9 cellular contexts compared by ENCODE assay signal in the genomic region with DNA sequence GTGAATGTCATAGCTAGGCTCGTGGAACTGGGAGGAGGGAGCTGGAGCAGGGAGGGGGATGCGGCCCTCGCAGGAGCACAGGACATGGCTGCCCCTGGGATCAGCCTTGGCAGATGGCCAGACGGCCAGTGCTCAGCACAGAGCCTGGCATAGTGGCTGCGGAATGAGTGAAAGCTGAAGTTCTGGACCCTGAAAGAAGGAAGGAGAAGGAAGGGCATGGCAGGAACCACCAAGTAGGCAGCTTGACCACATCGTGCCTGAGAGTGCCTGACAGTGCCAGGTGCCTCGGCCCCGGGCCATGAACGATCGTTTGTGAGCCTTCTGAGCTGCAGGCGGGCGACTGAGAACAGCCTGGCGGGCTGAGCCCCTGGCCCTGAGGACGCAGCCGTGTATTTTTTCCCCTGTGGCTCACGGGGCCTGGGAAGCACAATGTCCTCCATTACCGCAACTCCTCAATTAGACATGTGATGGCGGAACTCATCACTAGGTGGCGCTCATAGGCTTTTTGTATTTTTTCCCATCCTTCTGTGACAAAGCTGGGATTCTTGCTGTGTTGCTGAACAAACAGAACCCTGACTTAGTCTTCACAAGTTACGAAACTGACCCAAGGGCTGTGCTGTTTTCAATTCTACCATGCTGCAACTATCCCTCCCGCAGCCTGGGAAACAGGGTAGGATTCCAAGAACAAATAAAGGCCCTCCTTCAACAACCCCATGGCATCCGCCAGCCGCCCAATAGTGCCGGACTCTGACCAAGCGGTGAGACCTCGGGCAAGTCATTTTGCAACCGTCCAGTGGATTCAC. TPM values are rescaled to one million over a fixed set of nuclear protein-coding genes. Genes with fewer than 3 reads are reported as not detected.
DNase-seq lines count a peak whose midpoint lies in the region; ATAC-seq, FAIRE-seq and TF ChIP-seq lines count a peak whose summit lies in the region.
"Had no signal": no experiment of that assay in that cellular context is flagged by ENCODE, and none has a peak within 500 bp of the region (broad histone marks: within the 10 kb centered on the region; RNA-seq: fewer than 3 reads in every experiment).

No MANE protein-coding gene starts in this region.

- H3K36me3 Mint-ChIP-seq in CD4-positive, alpha-beta T cell (ENCODE audit: low read depth) = no peaks in the 10 kb centered on the region
- peaks cover 12% of the 10 kb centered on the region for H3K36me3 Mint-ChIP-seq in WTC11

- DNase-seq in CD4-positive, alpha-beta T cell = peak in 9 of 10 experiments; percentile 2 to 40 (median 22)
- peak; percentile 41 for DNase-seq in H54 (ENCODE audit: insufficient read length, low spot score)
- peak; percentile 76 for DNase-seq in NCI-H2171 treated with DMSO at 0.1 percent for 48 hours (lab: John Stamatoyannopoulos, UW)
- DNase-seq in WTC11 (ENCODE audit: low spot score) = peak; percentile 84
- peak; percentile 84 for DNase-seq in coronary artery (ENCODE audit: low spot score)
- DNase-seq in left lobe of liver (ENCODE audit: low spot score) = peak; percentile 75
- DNase-seq in stimulated activated CD4-positive, alpha-beta T cell treated with anti-CD3 and anti-CD28 coated beads, Interleukin-2, amount 100 ng/mL, for 4 hours (ENCODE audit: low read depth) = peak; percentile 11

- no peak for ATAC-seq in CD4-positive, alpha-beta T cell (ENCODE audit: poor library complexity)
- ATAC-seq in WTC11 (peak; percentile 86), left lobe of liver (peak; percentile 98), HG03108 (IDR thresholded peaks at IDR 0.05; ENCODE audit: unreplicated experiment) (no peak)

- POLR2A ChIA-PET in CD4-positive, alpha-beta T cell (lab: Charles Lee) = interaction anchor here (1.5 kb wide), 1 partner anchor 46 kb away, joined by 7 read pairs; no protein-coding TSS in a partner anchor
- POLR2A ChIA-PET in WTC11 (lab: Charles Lee) = interaction anchor here (1.0 to 1.6 kb wide), 3 partner anchors 40 to 98 kb away, joined by 3 to 4 read pairs (median 3); no protein-coding TSS in a partner anchor

- intact Hi-C loops in CD4-positive, alpha-beta T cell (cut with DNase I, micrococcal nuclease) = no loop called here

- TF ChIP-seq POLR2A in H54 (IDR thresholded peaks at IDR 0.05; ENCODE audit: low read depth, low read length) = no peak

- no peak overlapping the region for H3K27ac Mint-ChIP-seq in CD4-positive, alpha-beta T cell
- no peak overlapping the region for H3K27ac Mint-ChIP-seq in WTC11

- CTCF ChIA-PET in CD4-positive, alpha-beta T cell (lab: Charles Lee) = interaction anchor here (1.0 to 1.7 kb wide), 2 partner anchors 13 to 46 kb away, joined by 3 to 9 read pairs; no protein-coding TSS in a partner anchor
- CTCF ChIA-PET in WTC11 (lab: Charles Lee) = interaction anchor here (0.6 to 16.5 kb wide), 35 partner anchors 10 to 199 kb away, joined by 3 to 632 read pairs (median 5); a partner anchor contains a TSS

- peak; percentile 65 for TF ChIP-seq CTCF in CD4-positive, alpha-beta T cell (IDR thresholded peaks at IDR 0.05)
- TF ChIP-seq CTCF in WTC11 (IDR thresholded peaks at IDR 0.05) (peak; percentile 69), coronary artery (IDR thresholded peaks at IDR 0.05) (peak; percentile 70)

- no peak overlapping the region for H3K27ac ChIP-seq in CD4-positive, alpha-beta T cell (ENCODE audit: low read depth, low read length)
- peak overlapping the region; percentile 56 to 60 for H3K27ac ChIP-seq in coronary artery

- no peaks in the 10 kb centered on the region for H3K9me3 Mint-ChIP-seq in CD4-positive, alpha-beta T cell
- peaks cover 19% of the 10 kb centered on the region for H3K9me3 Mint-ChIP-seq in WTC11

- peaks cover 9% of the 10 kb centered on the region for H3K4me1 Mint-ChIP-seq in CD4-positive, alpha-beta T cell (ENCODE audit: low read depth)
- H3K4me1 Mint-ChIP-seq in WTC11 = peaks cover 21% of the 10 kb centered on the region

- no peaks in the 10 kb centered on the region for H3K27me3 ChIP-seq in CD4-positive, alpha-beta T cell (ENCODE audit: control insufficient read depth, insufficient read depth, low read length)

- H3K4me3 Mint-ChIP-seq in CD4-positive, alpha-beta T cell = no peak overlapping the region
- H3K4me3 Mint-ChIP-seq in WTC11 = peak overlapping the region; percentile 58

- H3K27me3 Mint-ChIP-seq in CD4-positive, alpha-beta T cell = peaks cover 8% of the 10 kb centered on the region
- H3K27me3 Mint-ChIP-seq in WTC11 (ENCODE audit: low read depth) = peaks cover 4% of the 10 kb centered on the region; the same call in 1 of the 2 replicates

- no peaks in the 10 kb centered on the region for H3K9me3 ChIP-seq in CD4-positive, alpha-beta T cell (ENCODE audit: control insufficient read depth, low read length)

- H3K4me3 ChIP-seq in coronary artery = peak overlapping the region; percentile 45

- peak; percentile 20 for FAIRE-seq in H54 (lab: Jason Lieb, UNC)

TF ChIP-seq in WTC11, 78 proteins besides CTCF, POLR2A, EP300 and RAD21 (continues in another document):
- TF ChIP-seq CBFB (CRISPR knock-in tag; IDR thresholded peaks at IDR 0.05; ENCODE audit: low read depth) = no peak
- no peak for TF ChIP-seq NR2C2 (CRISPR knock-in tag; IDR thresholded peaks at IDR 0.05)
- no peak for TF ChIP-seq ELF4 (CRISPR knock-in tag; IDR thresholded peaks at IDR 0.05; ENCODE audit: low read depth)
- no peak for TF ChIP-seq FOXK1 (CRISPR knock-in tag; IDR thresholded peaks at IDR 0.05)
- TF ChIP-seq, protein P1, sequence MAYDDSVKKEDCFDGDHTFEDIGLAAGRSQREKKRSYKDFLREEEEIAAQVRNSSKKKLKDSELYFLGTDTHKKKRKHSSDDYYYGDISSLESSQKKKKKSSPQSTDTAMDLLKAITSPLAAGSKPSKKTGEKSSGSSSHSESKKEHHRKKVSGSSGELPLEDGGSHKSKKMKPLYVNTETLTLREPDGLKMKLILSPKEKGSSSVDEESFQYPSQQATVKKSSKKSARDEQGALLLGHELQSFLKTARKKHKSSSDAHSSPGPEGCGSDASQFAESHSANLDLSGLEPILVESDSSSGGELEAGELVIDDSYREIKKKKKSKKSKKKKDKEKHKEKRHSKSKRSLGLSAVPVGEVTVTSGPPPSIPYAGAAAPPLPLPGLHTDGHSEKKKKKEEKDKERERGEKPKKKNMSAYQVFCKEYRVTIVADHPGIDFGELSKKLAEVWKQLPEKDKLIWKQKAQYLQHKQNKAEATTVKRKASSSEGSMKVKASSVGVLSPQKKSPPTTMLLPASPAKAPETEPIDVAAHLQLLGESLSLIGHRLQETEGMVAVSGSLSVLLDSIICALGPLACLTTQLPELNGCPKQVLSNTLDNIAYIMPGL (CRISPR knock-in tag; IDR thresholded peaks at IDR 0.05) = 0 out of 2 replicates have a peak, but pooled peaks have one; percentile 31
- TF ChIP-seq ZNF121 (CRISPR knock-in tag; IDR thresholded peaks at IDR 0.05) = no peak
- TF ChIP-seq, protein P2, sequence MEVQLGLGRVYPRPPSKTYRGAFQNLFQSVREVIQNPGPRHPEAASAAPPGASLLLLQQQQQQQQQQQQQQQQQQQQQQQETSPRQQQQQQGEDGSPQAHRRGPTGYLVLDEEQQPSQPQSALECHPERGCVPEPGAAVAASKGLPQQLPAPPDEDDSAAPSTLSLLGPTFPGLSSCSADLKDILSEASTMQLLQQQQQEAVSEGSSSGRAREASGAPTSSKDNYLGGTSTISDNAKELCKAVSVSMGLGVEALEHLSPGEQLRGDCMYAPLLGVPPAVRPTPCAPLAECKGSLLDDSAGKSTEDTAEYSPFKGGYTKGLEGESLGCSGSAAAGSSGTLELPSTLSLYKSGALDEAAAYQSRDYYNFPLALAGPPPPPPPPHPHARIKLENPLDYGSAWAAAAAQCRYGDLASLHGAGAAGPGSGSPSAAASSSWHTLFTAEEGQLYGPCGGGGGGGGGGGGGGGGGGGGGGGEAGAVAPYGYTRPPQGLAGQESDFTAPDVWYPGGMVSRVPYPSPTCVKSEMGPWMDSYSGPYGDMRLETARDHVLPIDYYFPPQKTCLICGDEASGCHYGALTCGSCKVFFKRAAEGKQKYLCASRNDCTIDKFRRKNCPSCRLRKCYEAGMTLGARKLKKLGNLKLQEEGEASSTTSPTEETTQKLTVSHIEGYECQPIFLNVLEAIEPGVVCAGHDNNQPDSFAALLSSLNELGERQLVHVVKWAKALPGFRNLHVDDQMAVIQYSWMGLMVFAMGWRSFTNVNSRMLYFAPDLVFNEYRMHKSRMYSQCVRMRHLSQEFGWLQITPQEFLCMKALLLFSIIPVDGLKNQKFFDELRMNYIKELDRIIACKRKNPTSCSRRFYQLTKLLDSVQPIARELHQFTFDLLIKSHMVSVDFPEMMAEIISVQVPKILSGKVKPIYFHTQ (CRISPR knock-in tag; IDR thresholded peaks at IDR 0.05) = no peak
- TF ChIP-seq, protein P3, sequence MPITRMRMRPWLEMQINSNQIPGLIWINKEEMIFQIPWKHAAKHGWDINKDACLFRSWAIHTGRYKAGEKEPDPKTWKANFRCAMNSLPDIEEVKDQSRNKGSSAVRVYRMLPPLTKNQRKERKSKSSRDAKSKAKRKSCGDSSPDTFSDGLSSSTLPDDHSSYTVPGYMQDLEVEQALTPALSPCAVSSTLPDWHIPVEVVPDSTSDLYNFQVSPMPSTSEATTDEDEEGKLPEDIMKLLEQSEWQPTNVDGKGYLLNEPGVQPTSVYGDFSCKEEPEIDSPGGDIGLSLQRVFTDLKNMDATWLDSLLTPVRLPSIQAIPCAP (CRISPR knock-in tag; IDR thresholded peaks at IDR 0.05) = no peak
- no peak for TF ChIP-seq FOXP1 (CRISPR knock-in tag; IDR thresholded peaks at IDR 0.05; ENCODE audit: borderline replicate concordance)
- TF ChIP-seq TCF7 (CRISPR knock-in tag; IDR thresholded peaks at IDR 0.05; ENCODE audit: low read depth) = no peak
- no peak for TF ChIP-seq ZNF263 (CRISPR knock-in tag; IDR thresholded peaks at IDR 0.05; ENCODE audit: low read depth)
- TF ChIP-seq, protein P4, sequence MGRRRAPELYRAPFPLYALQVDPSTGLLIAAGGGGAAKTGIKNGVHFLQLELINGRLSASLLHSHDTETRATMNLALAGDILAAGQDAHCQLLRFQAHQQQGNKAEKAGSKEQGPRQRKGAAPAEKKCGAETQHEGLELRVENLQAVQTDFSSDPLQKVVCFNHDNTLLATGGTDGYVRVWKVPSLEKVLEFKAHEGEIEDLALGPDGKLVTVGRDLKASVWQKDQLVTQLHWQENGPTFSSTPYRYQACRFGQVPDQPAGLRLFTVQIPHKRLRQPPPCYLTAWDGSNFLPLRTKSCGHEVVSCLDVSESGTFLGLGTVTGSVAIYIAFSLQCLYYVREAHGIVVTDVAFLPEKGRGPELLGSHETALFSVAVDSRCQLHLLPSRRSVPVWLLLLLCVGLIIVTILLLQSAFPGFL (CRISPR knock-in tag; IDR thresholded peaks at IDR 0.05; ENCODE audit: borderline replicate concordance) = no peak
- no peak for TF ChIP-seq NFE2L1 (CRISPR knock-in tag; IDR thresholded peaks at IDR 0.05)
- 0 out of 2 replicates have a peak, but pooled peaks have one; percentile 19 for TF ChIP-seq ETV6 (CRISPR knock-in tag; IDR thresholded peaks at IDR 0.05)

RNA-seq across cellular contexts. Expression of a gene that starts 29.9 kb away (rescaled TPM):
- total RNA-seq in CD4-positive, alpha-beta T cell = not detected
- 0.41 to 0.74 TPM (median 0.44 TPM) in 3 replicates for total RNA-seq in WTC11 (2021)
- total RNA-seq in left lobe of liver = not detected
- total RNA-seq: T-helper 1 cell treated with Interleukin-12 subunit alpha and Interleukin-12 subunit beta and Interleukin-4 antibody, amounts not matched to agents 30 ng/mL and 1 ng/mL, for 36 hours had no signal

RNA-seq across cellular contexts. Expression of a gene that starts 48.2 kb away (rescaled TPM):
- total RNA-seq in CD4-positive, alpha-beta T cell = not detected
- 0.30 to 0.42 TPM (median 0.37 TPM) in 3 replicates for total RNA-seq in WTC11 (2021)
- not detected for total RNA-seq in left lobe of liver
- total RNA-seq: T-helper 1 cell treated with Interleukin-12 subunit alpha and Interleukin-12 subunit beta and Interleukin-4 antibody, amounts not matched to agents 30 ng/mL and 1 ng/mL, for 36 hours had no signal

Comparison
In these comparisons a context has a peak if more than half of its experiments do, and no peak if none do; other contexts are left out.
1. ATAC-seq: peak in WTC11 (single experiment) and left lobe of liver (single experiment); none in CD4-positive, alpha-beta T cell (single experiment) and HG03108 (single experiment).
2. DNase-seq: peak in every context shown above with its lines; median percentile 84 in WTC11; 84 in coronary artery; 76 in NCI-H2171 treated with DMSO at 0.1 percent for 48 hours; 75 in left lobe of liver; 41 in H54; 22 in CD4-positive, alpha-beta T cell; 11 in stimulated activated CD4-positive, alpha-beta T cell treated with anti-CD3 and anti-CD28 coated beads, Interleukin-2, amount 100 ng/mL, for 4 hours.
3. Peak in every context shown above with its lines, with median percentiles within 50 percentile points of each other: CTCF ChIP-seq.